15 cellular contexts compared by ENCODE assay signal in genomic region chr6:45647341-45648138, GRCh38.
DNase-seq lines count a peak whose midpoint lies in the region; ATAC-seq, FAIRE-seq and TF ChIP-seq lines count a peak whose summit lies in the region.
"Had no signal": no experiment of that assay in that cellular context is flagged by ENCODE, and none has a peak within 500 bp of the region (broad histone marks: within the 10 kb centered on the region; RNA-seq: fewer than 3 reads in every experiment).

No MANE protein-coding gene starts in this region.

- H2AFZ ChIP-seq in SK-N-SH (ENCODE audit: low read depth): peak overlapping the region; percentile 5; the same call in 1 of the 2 replicates

- no peaks in the 10 kb centered on the region for H3K79me2 ChIP-seq in SK-N-SH (ENCODE audit: insufficient read depth)

- H3K9ac ChIP-seq in SK-N-SH: no peak overlapping the region

- no peaks in the 10 kb centered on the region for H3K9me3 Mint-ChIP-seq in natural killer cell treated with Interleukin-12 subunit alpha and Interleukin-12 subunit beta and Interleukin-15 and Interleukin-18, amount 100 ng/mL, for 72 hours
- H3K9me3 Mint-ChIP-seq: neural crest cell; T-helper 1 cell treated with Interleukin-12 subunit alpha and Interleukin-12 subunit beta and Interleukin-4 antibody, amounts not matched to agents 30 μg/mL and 1 μg/mL, for 36 hours had no signal

- peaks cover 9% of the 10 kb centered on the region for H3F3A ChIP-seq in SK-N-SH (replicated peaks; ENCODE audit: insufficient read depth)

- H3K4me3 ChIP-seq in SK-N-SH (ENCODE audit: low read depth in 2 of 2, low read length in 1 of 2) (no peak overlapping the region), skeletal muscle cell (ENCODE audit: low read depth, low read length) (no peak overlapping the region)
- H3K4me3 ChIP-seq: gastroesophageal sphincter, thyroid gland had no signal

- TF ChIP-seq EP300 in SK-N-SH (IDR thresholded peaks at IDR 0.05; ENCODE audit: borderline replicate concordance in 1 of 2, low read depth in 1 of 2, low read length in 1 of 2): no peak

- H3K27me3 Mint-ChIP-seq in natural killer cell treated with Interleukin-12 subunit alpha and Interleukin-12 subunit beta and Interleukin-15 and Interleukin-18, amount 100 ng/mL, for 72 hours: peaks cover 0 to 4% of the 10 kb centered on the region in 2 donors

- POLR2A ChIA-PET in SK-N-SH (lab: Yijun Ruan, JAX): no interaction called here

- no peaks in the 10 kb centered on the region for H3K27me3 ChIP-seq in SK-N-SH (ENCODE audit: insufficient read depth)
- H3K27me3 ChIP-seq: thyroid gland had no signal

- H4K20me1 ChIP-seq in SK-N-SH (ENCODE audit: insufficient read depth): no peaks in the 10 kb centered on the region

- TF ChIP-seq RAD21 in SK-N-SH (IDR thresholded peaks at IDR 0.05; ENCODE audit: low read length): no peak

- 76% methylated on average over 7 of the region's 7 CpGs for WGBS in SK-N-SH (ENCODE audit: low lambda C conversion rate)

- H3K4me3 Mint-ChIP-seq in natural killer cell treated with Interleukin-12 subunit alpha and Interleukin-12 subunit beta and Interleukin-15 and Interleukin-18, amount 100 ng/mL, for 72 hours: no peak overlapping the region
- H3K4me3 Mint-ChIP-seq: neural crest cell; T-helper 1 cell treated with Interleukin-12 subunit alpha and Interleukin-12 subunit beta and Interleukin-4 antibody, amounts not matched to agents 30 μg/mL and 1 μg/mL, for 36 hours had no signal

- H3K9me2 ChIP-seq in SK-N-SH: no peaks in the 10 kb centered on the region

- no peak for ATAC-seq in SK-N-SH treated with all-trans-retinoic acid at 6 μM for 48 hours
- ATAC-seq in natural killer cell treated with Interleukin-12 subunit alpha and Interleukin-12 subunit beta and Interleukin-15 and Interleukin-18, amount 100 ng/mL, for 72 hours: no peak
- ATAC-seq: gastroesophageal sphincter, left cardiac atrium had no signal

- no peak overlapping the region for H3K4me2 ChIP-seq in SK-N-SH

- H3K36me3 ChIP-seq in SK-N-SH (replicated peaks in 1 of 2; ENCODE audit: control insufficient read depth in 1 of 2, insufficient read depth in 2 of 2, low read length in 1 of 2): no peaks in the 10 kb centered on the region
- H3K36me3 ChIP-seq: gastroesophageal sphincter, thyroid gland had no signal

- no peak overlapping the region for H3K27ac ChIP-seq in SK-N-SH (ENCODE audit: low read depth in 2 of 2, low read length in 1 of 2)
- H3K27ac ChIP-seq: gastroesophageal sphincter, thyroid gland had no signal

- H3K9me3 ChIP-seq in SK-N-SH: no peaks in the 10 kb centered on the region
- H3K9me3 ChIP-seq: gastroesophageal sphincter, thyroid gland had no signal

- DNase-seq in SK-N-SH (no peak), MV-4-11 (lab: John Stamatoyannopoulos, UW) (peak; percentile 36), astrocyte of the hippocampus (ENCODE audit: low read depth, low spot score) (peak; percentile 22), skeletal muscle cell (ENCODE audit: low read depth) (peak; percentile 55), anterior cingulate cortex (lab: John Stamatoyannopoulos, UW) (no peak), GM12892 (ENCODE audit: insufficient read length) (no peak)
- no peak for DNase-seq in natural killer cell treated with Interleukin-12 subunit alpha and Interleukin-12 subunit beta and Interleukin-15 and Interleukin-18, amount 100 ng/mL, for 72 hours (ENCODE audit: low spot score)
- DNase-seq: left cardiac atrium, NCI-H146, NCI-H526 treated with DMSO at 0.1 percent for 48 hours, thyroid gland had no signal

- TF ChIP-seq POLR2A in GM12892 (IDR thresholded peaks at IDR 0.05; ENCODE audit: low read depth, low read length): no peak

- TF ChIP-seq CTCF in SK-N-SH (IDR thresholded peaks at IDR 0.05): no peak

- peaks cover 0 to 14% of the 10 kb centered on the region in 2 experiments; a peak in 3 of 4 replicates for H3K4me1 ChIP-seq in SK-N-SH (ENCODE audit: control insufficient read depth in 1 of 2, insufficient read depth in 2 of 2, low read depth in 1 of 2, low read length in 1 of 2)
- H3K4me1 ChIP-seq: gastroesophageal sphincter had no signal

- CTCF ChIA-PET in SK-N-SH (lab: Yijun Ruan, JAX): interaction anchor here (0.5 kb wide), 1 partner anchor 16 kb away, joined by 3 read pairs; no protein-coding TSS in a partner anchor

- peak overlapping the region in 1 of 2 donors; percentile 59 for H3K27ac Mint-ChIP-seq in natural killer cell treated with Interleukin-12 subunit alpha and Interleukin-12 subunit beta and Interleukin-15 and Interleukin-18, amount 100 ng/mL, for 72 hours
- H3K27ac Mint-ChIP-seq: T-helper 1 cell treated with Interleukin-12 subunit alpha and Interleukin-12 subunit beta and Interleukin-4 antibody, amounts not matched to agents 30 μg/mL and 1 μg/mL, for 36 hours had no signal

- FAIRE-seq in GM12892 (lab: Jason Lieb, UNC): no peak

- H3K36me3 Mint-ChIP-seq in natural killer cell treated with Interleukin-12 subunit alpha and Interleukin-12 subunit beta and Interleukin-15 and Interleukin-18, amount 100 ng/mL, for 72 hours: no peaks in the 10 kb centered on the region

- H3K4me1 Mint-ChIP-seq in natural killer cell treated with Interleukin-12 subunit alpha and Interleukin-12 subunit beta and Interleukin-15 and Interleukin-18, amount 100 ng/mL, for 72 hours (ENCODE audit: low read depth in 2 of 2): peaks cover 11 to 31% of the 10 kb centered on the region in 2 donors
- H3K4me1 Mint-ChIP-seq: neural crest cell had no signal

TF ChIP-seq in SK-N-SH, 30 proteins besides CTCF, POLR2A, EP300 and RAD21:
- no peak for TF ChIP-seq SIN3A (IDR thresholded peaks at IDR 0.05; ENCODE audit: borderline replicate concordance, low read depth, low read length)
- peak; percentile 44; the same call in 1 of the 2 replicates for TF ChIP-seq TCF12 (IDR thresholded peaks at IDR 0.05)
- no peak for TF ChIP-seq TAF1 (IDR thresholded peaks at IDR 0.05; ENCODE audit: borderline replicate concordance, low read depth, low read length)
TF ChIP-seq in SK-N-SH: peak in this region for 1.

TF ChIP-seq in SK-N-SH treated with all-trans-retinoic acid at 6 μM for 48 hours, 23 proteins besides CTCF, POLR2A, EP300 and RAD21 (continues in another document):
- TF ChIP-seq CSDC2 (CRISPR knock-in tag; IDR thresholded peaks at IDR 0.05) (no peak), POU6F1 (CRISPR knock-in tag; IDR thresholded peaks at IDR 0.05; ENCODE audit: borderline replicate concordance, low read depth) (no peak), ISL1 (CRISPR knock-in tag; IDR thresholded peaks at IDR 0.05) (no peak), TOX (CRISPR knock-in tag; IDR thresholded peaks at IDR 0.05; ENCODE audit: borderline replicate concordance) (no peak), ESRRG (CRISPR knock-in tag; IDR thresholded peaks at IDR 0.05) (no peak), GLIS3 (CRISPR knock-in tag; IDR thresholded peaks at IDR 0.05) (no peak), ZNF8 (CRISPR knock-in tag; IDR thresholded peaks at IDR 0.05) (no peak), RARB (CRISPR knock-in tag; IDR thresholded peaks at IDR 0.05) (no peak), ZFP3 (CRISPR knock-in tag; IDR thresholded peaks at IDR 0.05) (no peak), BACH2 (CRISPR knock-in tag; IDR thresholded peaks at IDR 0.05; ENCODE audit: borderline replicate concordance) (no peak), ARNTL (CRISPR knock-in tag; IDR thresholded peaks at IDR 0.05; ENCODE audit: borderline replicate concordance, low read depth) (no peak), CSRNP3 (CRISPR knock-in tag; IDR thresholded peaks at IDR 0.05) (no peak), ZC3H10 (CRISPR knock-in tag; IDR thresholded peaks at IDR 0.05) (no peak), OSR1 (CRISPR knock-in tag; IDR thresholded peaks at IDR 0.05) (no peak), CREB5 (CRISPR knock-in tag; IDR thresholded peaks at IDR 0.05; ENCODE audit: low read depth) (no peak)

Comparison
In these comparisons a context has a peak if more than half of its experiments do, and no peak if none do; other contexts are left out.
1. DNase-seq: peak in MV-4-11 (single experiment), astrocyte of the hippocampus (single experiment) and skeletal muscle cell (single experiment); none in SK-N-SH (single experiment), natural killer cell treated with Interleukin-12 subunit alpha and Interleukin-12 subunit beta and Interleukin-15 and Interleukin-18, amount 100 ng/mL, for 72 hours (single experiment), anterior cingulate cortex (0 of 58) and GM12892 (single experiment).